Comparison of ENCODE assay signal across 30 cellular contexts in the genomic region with DNA sequence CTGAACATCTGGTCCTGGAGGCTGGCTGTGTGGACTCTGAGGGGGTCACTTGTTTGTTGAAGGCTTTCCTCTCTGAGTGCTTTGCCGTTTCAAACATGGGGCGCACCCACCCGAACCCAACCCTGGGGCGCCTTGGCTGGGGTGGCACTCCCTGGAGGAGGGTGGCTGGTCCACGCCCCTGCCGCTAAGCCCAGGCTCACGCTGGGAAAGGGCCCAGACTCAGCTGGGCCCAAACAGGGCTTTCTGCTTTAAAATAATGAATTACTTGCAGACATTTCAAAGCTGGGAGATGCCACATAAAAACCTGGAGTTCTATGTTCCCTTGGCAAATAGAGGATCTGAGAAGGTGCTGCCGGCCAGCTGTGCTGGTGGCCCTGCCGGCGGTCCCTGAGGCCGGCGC.
"Had no signal": no experiment of that assay in that cellular context is flagged by ENCODE, and none has a peak within 500 bp of the region (broad histone marks: within the 10 kb centered on the region; RNA-seq: fewer than 3 reads in every experiment).

No MANE protein-coding gene starts in this region.

- H3K27ac Mint-ChIP-seq: activated CD8-positive, alpha-beta T cell treated with anti-CD3 and anti-CD28 coated beads, Interleukin-2, amount 10 ng/mL, durations not matched to agents 7 days and 5 days; activated naive CD4-positive, alpha-beta T cell treated with anti-CD3 and anti-CD28 coated beads, Interleukin-2, amount 50 U/mL, for 72 hours; activated naive CD8-positive, alpha-beta T cell treated with anti-CD3 and anti-CD28 coated beads, Interleukin-2, amount 50 U/mL, for 24 hours; activated T-cell treated with anti-CD3 and anti-CD28 coated beads, Interleukin-2, amount 50 U/mL, for 24 hours; activated T-helper 1 cell treated with anti-CD3 and anti-CD28 coated beads, Interleukin-12 subunit alpha, Interleukin-12 subunit beta, Interleukin-2, Interleukin-4 antibody, amounts not matched to agents 30 ng/mL and 10 ng/mL and 1 ng/mL, durations not matched to agents 14 hours and 24 hours and 36 hours; T-helper 17 cell; WTC11 had no signal

- H3K27me3 Mint-ChIP-seq: activated naive CD8-positive, alpha-beta T cell treated with anti-CD3 and anti-CD28 coated beads, Interleukin-2, amount 50 U/mL, for 24 hours; activated T-cell treated with anti-CD3 and anti-CD28 coated beads, Interleukin-2, amount 50 U/mL, for 24 hours; central memory CD8-positive, alpha-beta T cell; T-helper 17 cell had no signal

- FAIRE-seq: astrocyte had no signal

- H3K4me3 ChIP-seq: Peyer's patch, SJSA1 had no signal

- H3K27me3 ChIP-seq: Peyer's patch, SJSA1 had no signal

- H3K4me3 Mint-ChIP-seq: activated CD8-positive, alpha-beta T cell treated with anti-CD3 and anti-CD28 coated beads, Interleukin-2, amount 10 ng/mL, durations not matched to agents 7 days and 5 days; activated naive CD8-positive, alpha-beta T cell treated with anti-CD3 and anti-CD28 coated beads, Interleukin-2, amount 50 U/mL, for 24 hours; activated T-cell treated with anti-CD3 and anti-CD28 coated beads, Interleukin-2, amount 50 U/mL, for 24 hours; activated T-helper 1 cell treated with anti-CD3 and anti-CD28 coated beads, Interleukin-12 subunit alpha, Interleukin-12 subunit beta, Interleukin-2, Interleukin-4 antibody, amounts not matched to agents 30 ng/mL and 10 ng/mL and 1 ng/mL, durations not matched to agents 14 hours and 24 hours and 36 hours; brain; central memory CD8-positive, alpha-beta T cell; T-helper 17 cell; WTC11 had no signal

- H3K4me1 Mint-ChIP-seq: activated naive CD8-positive, alpha-beta T cell treated with anti-CD3 and anti-CD28 coated beads, Interleukin-2, amount 50 U/mL, for 24 hours; central memory CD8-positive, alpha-beta T cell; WTC11 had no signal

- ATAC-seq: activated CD8-positive, alpha-beta T cell treated with anti-CD3 and anti-CD28 coated beads, Interleukin-2, amount 10 ng/mL, durations not matched to agents 7 days and 5 days; activated naive CD4-positive, alpha-beta T cell treated with anti-CD3 and anti-CD28 coated beads, Interleukin-2, amount 50 U/mL, for 72 hours; activated naive CD8-positive, alpha-beta T cell treated with anti-CD3 and anti-CD28 coated beads, Interleukin-2, amount 50 U/mL, for 24 hours; T-helper 17 cell; WTC11 had no signal

- H3K27ac ChIP-seq: Peyer's patch, RWPE1, SJSA1 had no signal

- DNase-seq: activated CD4-positive, alpha-beta T cell treated with anti-CD3 and anti-CD28 coated beads for 48 hours; activated CD4-positive, alpha-beta T cell treated with anti-CD3 and anti-CD28 coated beads, Interleukin-2, amount 50 U/mL, for 4 hours; activated CD4-positive, CD25-positive, alpha-beta regulatory T cell treated with anti-CD3 and anti-CD28 coated beads, Interleukin-2, amount 50 U/mL, for 72 hours; activated CD8-positive, alpha-beta memory T cell treated with anti-CD3 and anti-CD28 coated beads, Interleukin-2, amount 50 U/mL, for 48 hours; activated CD8-positive, alpha-beta T cell treated with anti-CD3 and anti-CD28 coated beads, Interleukin-2, amount 10 ng/mL, durations not matched to agents 7 days and 5 days; activated effector memory CD4-positive, alpha-beta T cell treated with Interleukin-2 at 50 U/mL for 16 hours; activated naive CD4-positive, alpha-beta T cell treated with Interleukin-2 at 50 U/mL for 16 hours; activated naive CD8-positive, alpha-beta T cell treated with anti-CD3 and anti-CD28 coated beads, Interleukin-2, amount 50 U/mL, for 24 hours; activated T-cell treated with anti-CD3 and anti-CD28 coated beads, Interleukin-2, amount 50 U/mL, for 24 hours; amniotic stem cell; Kasumi-1; NCI-H1105 treated with DMSO at 0.1 percent for 48 hours; NCI-H1436 treated with DMSO at 0.1 percent for 48 hours; NCI-H187; NCI-H2081; NCI-H510A treated with DMSO at 0.1 percent for 48 hours; NCI-H69; NK-92 treated with Interleukin-12 subunit alpha and Interleukin-12 subunit beta, amount 100 ng/mL, for 24 hours; Peyer's patch; SHP77; T-helper 17 cell; T-helper 9 cell had no signal

- H3K36me3 ChIP-seq: Peyer's patch, SJSA1 had no signal

- H3K9me3 ChIP-seq: Peyer's patch, SJSA1 had no signal

- H3K36me3 Mint-ChIP-seq: activated naive CD4-positive, alpha-beta T cell treated with anti-CD3 and anti-CD28 coated beads, Interleukin-2, amount 50 U/mL, for 72 hours; brain had no signal

- H3K4me1 ChIP-seq: SJSA1 had no signal
